8 cellular contexts compared by ENCODE assay signal in genomic region chr19:37719927-37720265, GRCh38. TPM values are rescaled to one million over a fixed set of nuclear protein-coding genes. Genes with fewer than 3 reads are reported as not detected.
DNase-seq lines count a peak whose midpoint lies in the region; ATAC-seq and TF ChIP-seq lines count a peak whose summit lies in the region.

No MANE protein-coding gene starts in this region.

- POLR2A ChIA-PET in naive thymus-derived CD8-positive, alpha-beta T cell (lab: Charles Lee): interaction anchor here (0.6 to 1.5 kb wide), 3 partner anchors 37 to 125 kb away, joined by 3 to 4 read pairs (median 4); partner anchors contain the start of genes ZNF540 and ZNF571

- peak overlapping the region; percentile 91 to 99 (median 95) for H3K4me3 Mint-ChIP-seq in IgD-negative memory B cell
- peak overlapping the region; percentile 92 for H3K4me3 Mint-ChIP-seq in chondrocyte (ENCODE audit: unreplicated experiment)
- H3K4me3 Mint-ChIP-seq in naive thymus-derived CD8-positive, alpha-beta T cell: peak overlapping the region; percentile 78 to 95 (median 93)

- peaks cover 14% of the 10 kb centered on the region for H3K79me2 ChIP-seq in ACC112 (ENCODE audit: control insufficient read depth, insufficient read depth, low read length, unreplicated experiment)

- peak; percentile 67 for TF ChIP-seq CTCF in chondrocyte (IDR thresholded peaks at IDR 0.05)

- H3K4me3 ChIP-seq in ACC112 (ENCODE audit: low read depth, low read length): peak overlapping the region; percentile 91

- peaks cover 4% of the 10 kb centered on the region for H3K4me1 ChIP-seq in ACC112 (ENCODE audit: control insufficient read depth, insufficient read depth, low read length, unreplicated experiment)

- no peak overlapping the region for H3K27ac ChIP-seq in ACC112 (ENCODE audit: low read depth, low read length)

- H3K27me3 Mint-ChIP-seq in IgD-negative memory B cell (no peaks in the 10 kb centered on the region), chondrocyte (ENCODE audit: low read depth) (no peaks in the 10 kb centered on the region)
- peaks cover 0 to 5% (median 0%) of the 10 kb centered on the region in 5 donors for H3K27me3 Mint-ChIP-seq in naive thymus-derived CD8-positive, alpha-beta T cell

- peaks cover 9 to 20% (median 14%) of the 10 kb centered on the region in 3 donors for H3K4me1 Mint-ChIP-seq in IgD-negative memory B cell
- peaks cover 14% of the 10 kb centered on the region for H3K4me1 Mint-ChIP-seq in chondrocyte (ENCODE audit: low read depth)
- peaks cover 7 to 19% (median 10%) of the 10 kb centered on the region in 4 donors for H3K4me1 Mint-ChIP-seq in naive thymus-derived CD8-positive, alpha-beta T cell

- no peaks in the 10 kb centered on the region for H3K27me3 ChIP-seq in ACC112 (ENCODE audit: insufficient read depth, low read length)

- H2AFZ ChIP-seq in ACC112 (ENCODE audit: low read length, unreplicated experiment): peak overlapping the region; percentile 83

- DNase-seq in chondrocyte (ENCODE audit: low spot score) (no peak), dermis blood vessel endothelial cell (no peak), pons (ENCODE audit: low spot score) (no peak)
- no peak for DNase-seq in naive thymus-derived CD8-positive, alpha-beta T cell

- H3K36me3 ChIP-seq in ACC112 (ENCODE audit: insufficient read depth, low read length): 0 out of 2 replicates have a peak, but pooled peaks cover 10% of the 10 kb centered on the region

- H3K9me3 Mint-ChIP-seq in IgD-negative memory B cell: peaks cover 0 to 3% (median 2%) of the 10 kb centered on the region in 3 donors
- peaks cover 2% of the 10 kb centered on the region for H3K9me3 Mint-ChIP-seq in chondrocyte (ENCODE audit: low read depth)
- H3K9me3 Mint-ChIP-seq in naive thymus-derived CD8-positive, alpha-beta T cell: peaks cover 0 to 61% (median 22%) of the 10 kb centered on the region in 9 donors

- H3K27ac Mint-ChIP-seq in IgD-negative memory B cell (peak overlapping the region; percentile 55 to 96 (median 96)), chondrocyte (ENCODE audit: unreplicated experiment) (peak overlapping the region; percentile 74)
- H3K27ac Mint-ChIP-seq in naive thymus-derived CD8-positive, alpha-beta T cell: peak overlapping the region; percentile 64 to 98 (median 94)

- H3K36me3 Mint-ChIP-seq in IgD-negative memory B cell (peaks cover 5% of the 10 kb centered on the region), chondrocyte (ENCODE audit: low read depth) (peaks cover 2% of the 10 kb centered on the region)
- peaks cover 12 to 43% (median 14%) of the 10 kb centered on the region in 3 donors for H3K36me3 Mint-ChIP-seq in naive thymus-derived CD8-positive, alpha-beta T cell

- ATAC-seq in naive thymus-derived CD8-positive, alpha-beta T cell: no peak
- no peak for ATAC-seq in GM19328 (IDR thresholded peaks at IDR 0.05; ENCODE audit: unreplicated experiment)
- ATAC-seq in activated CD4-positive, CD25-positive, alpha-beta regulatory T cell treated with anti-CD3 and anti-CD28 coated beads, Interleukin-2, amount 50 U/mL, for 24 hours: no peak

RNA-seq across cellular contexts. Expression of gene ZNF607, which starts 0.3 kb away (rescaled TPM):
- polyA plus RNA-seq in IgD-negative memory B cell: 6.7 TPM
- total RNA-seq in chondrocyte: 5.5 to 9.2 TPM (median 6.8 TPM) in 3 replicates
- 10 to 100 TPM; 12.2 TPM for total RNA-seq in naive thymus-derived CD8-positive, alpha-beta T cell
- 1 to 10 TPM; 1.9 to 7.9 (median 3.7) TPM for polyA plus RNA-seq in naive thymus-derived CD8-positive, alpha-beta T cell
- total RNA-seq in dermis blood vessel endothelial cell: 4.6 and 4.8 TPM in 2 replicates

RNA-seq across cellular contexts. Expression of gene ZNF573, which starts 59.5 kb away (rescaled TPM):
- polyA plus RNA-seq in IgD-negative memory B cell: 10.0 TPM
- total RNA-seq in chondrocyte (6.9 to 12.7 TPM (median 9.7 TPM) in 3 replicates), dermis blood vessel endothelial cell (4.8 and 4.9 TPM in 2 replicates)
- total RNA-seq in naive thymus-derived CD8-positive, alpha-beta T cell: 10 to 100 TPM; 31.1 to 37.8 TPM
- polyA plus RNA-seq in naive thymus-derived CD8-positive, alpha-beta T cell: 10 to 100 TPM in 2 of 3 donors, 1 to 10 TPM in 1; 6.7 to 14.0 (median 13.6) TPM
